1 cellular context compared by ENCODE assay signal in the genomic region with DNA sequence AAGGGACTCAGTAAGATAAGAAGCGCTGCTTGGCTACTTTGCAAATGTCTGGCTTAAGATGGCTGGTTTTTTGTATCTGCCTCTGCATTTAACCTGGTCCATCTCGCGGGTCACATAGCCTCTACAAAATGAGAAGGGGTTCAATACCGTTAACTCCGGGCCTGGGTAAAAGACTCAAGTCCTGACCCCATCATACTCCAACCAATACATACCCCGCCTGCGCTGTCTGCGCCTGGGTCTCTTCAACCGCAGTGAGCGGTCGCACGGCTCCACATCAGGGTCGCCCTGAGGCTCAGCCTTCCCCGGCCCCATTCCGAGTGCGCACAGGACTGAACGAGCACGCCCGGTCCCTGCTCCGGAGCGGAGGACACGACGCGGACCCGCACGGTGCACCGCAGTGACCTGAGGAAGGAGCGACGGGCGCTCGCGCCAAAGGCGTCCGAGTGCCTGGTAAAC.
TF ChIP-seq lines count a peak whose summit lies in the region.

No MANE protein-coding gene starts in this region.

TF ChIP-seq in GM23338, 12 proteins besides CTCF, POLR2A, EP300 and RAD21 (continued from another document):
- no peak for TF ChIP-seq EZH2phosphoT487 (IDR thresholded peaks at IDR 0.05; ENCODE audit: unreplicated experiment)
- no peak for TF ChIP-seq POLR2AphosphoS5 (IDR thresholded peaks at IDR 0.05; ENCODE audit: low read depth)
- TF ChIP-seq, protein P1, sequence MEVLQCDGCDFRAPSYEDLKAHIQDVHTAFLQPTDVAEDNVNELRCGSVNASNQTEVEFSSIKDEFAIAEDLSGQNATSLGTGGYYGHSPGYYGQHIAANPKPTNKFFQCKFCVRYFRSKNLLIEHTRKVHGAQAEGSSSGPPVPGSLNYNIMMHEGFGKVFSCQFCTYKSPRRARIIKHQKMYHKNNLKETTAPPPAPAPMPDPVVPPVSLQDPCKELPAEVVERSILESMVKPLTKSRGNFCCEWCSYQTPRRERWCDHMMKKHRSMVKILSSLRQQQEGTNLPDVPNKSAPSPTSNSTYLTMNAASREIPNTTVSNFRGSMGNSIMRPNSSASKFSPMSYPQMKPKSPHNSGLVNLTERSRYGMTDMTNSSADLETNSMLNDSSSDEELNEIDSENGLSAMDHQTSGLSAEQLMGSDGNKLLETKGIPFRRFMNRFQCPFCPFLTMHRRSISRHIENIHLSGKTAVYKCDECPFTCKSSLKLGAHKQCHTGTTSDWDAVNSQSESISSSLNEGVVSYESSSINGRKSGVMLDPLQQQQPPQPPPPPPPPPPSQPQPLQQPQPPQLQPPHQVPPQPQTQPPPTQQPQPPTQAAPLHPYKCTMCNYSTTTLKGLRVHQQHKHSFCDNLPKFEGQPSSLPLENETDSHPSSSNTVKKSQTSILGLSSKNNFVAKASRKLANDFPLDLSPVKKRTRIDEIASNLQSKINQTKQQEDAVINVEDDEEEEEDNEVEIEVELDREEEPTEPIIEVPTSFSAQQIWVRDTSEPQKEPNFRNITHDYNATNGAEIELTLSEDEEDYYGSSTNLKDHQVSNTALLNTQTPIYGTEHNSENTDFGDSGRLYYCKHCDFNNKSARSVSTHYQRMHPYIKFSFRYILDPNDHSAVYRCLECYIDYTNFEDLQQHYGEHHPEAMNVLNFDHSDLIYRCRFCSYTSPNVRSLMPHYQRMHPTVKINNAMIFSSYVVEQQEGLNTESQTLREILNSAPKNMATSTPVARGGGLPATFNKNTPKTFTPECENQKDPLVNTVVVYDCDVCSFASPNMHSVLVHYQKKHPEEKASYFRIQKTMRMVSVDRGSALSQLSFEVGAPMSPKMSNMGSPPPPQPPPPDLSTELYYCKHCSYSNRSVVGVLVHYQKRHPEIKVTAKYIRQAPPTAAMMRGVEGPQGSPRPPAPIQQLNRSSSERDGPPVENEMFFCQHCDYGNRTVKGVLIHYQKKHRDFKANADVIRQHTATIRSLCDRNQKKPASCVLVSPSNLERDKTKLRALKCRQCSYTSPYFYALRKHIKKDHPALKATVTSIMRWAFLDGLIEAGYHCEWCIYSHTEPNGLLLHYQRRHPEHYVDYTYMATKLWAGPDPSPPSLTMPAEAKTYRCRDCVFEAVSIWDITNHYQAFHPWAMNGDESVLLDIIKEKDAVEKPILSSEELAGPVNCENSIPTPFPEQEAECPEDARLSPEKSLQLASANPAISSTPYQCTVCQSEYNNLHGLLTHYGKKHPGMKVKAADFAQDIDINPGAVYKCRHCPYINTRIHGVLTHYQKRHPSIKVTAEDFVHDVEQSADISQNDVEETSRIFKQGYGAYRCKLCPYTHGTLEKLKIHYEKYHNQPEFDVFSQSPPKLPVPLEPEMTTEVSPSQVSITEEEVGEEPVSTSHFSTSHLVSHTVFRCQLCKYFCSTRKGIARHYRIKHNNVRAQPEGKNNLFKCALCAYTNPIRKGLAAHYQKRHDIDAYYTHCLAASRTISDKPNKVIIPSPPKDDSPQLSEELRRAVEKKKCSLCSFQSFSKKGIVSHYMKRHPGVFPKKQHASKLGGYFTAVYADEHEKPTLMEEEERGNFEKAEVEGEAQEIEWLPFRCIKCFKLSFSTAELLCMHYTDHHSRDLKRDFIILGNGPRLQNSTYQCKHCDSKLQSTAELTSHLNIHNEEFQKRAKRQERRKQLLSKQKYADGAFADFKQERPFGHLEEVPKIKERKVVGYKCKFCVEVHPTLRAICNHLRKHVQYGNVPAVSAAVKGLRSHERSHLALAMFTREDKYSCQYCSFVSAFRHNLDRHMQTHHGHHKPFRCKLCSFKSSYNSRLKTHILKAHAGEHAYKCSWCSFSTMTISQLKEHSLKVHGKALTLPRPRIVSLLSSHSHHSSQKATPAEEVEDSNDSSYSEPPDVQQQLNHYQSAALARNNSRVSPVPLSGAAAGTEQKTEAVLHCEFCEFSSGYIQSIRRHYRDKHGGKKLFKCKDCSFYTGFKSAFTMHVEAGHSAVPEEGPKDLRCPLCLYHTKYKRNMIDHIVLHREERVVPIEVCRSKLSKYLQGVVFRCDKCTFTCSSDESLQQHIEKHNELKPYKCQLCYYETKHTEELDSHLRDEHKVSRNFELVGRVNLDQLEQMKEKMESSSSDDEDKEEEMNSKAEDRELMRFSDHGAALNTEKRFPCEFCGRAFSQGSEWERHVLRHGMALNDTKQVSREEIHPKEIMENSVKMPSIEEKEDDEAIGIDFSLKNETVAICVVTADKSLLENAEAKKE (CRISPR knock-in tag; IDR thresholded peaks at IDR 0.05), result no peak
- no peak for TF ChIP-seq EZH2 (IDR thresholded peaks at IDR 0.05; ENCODE audit: low read depth, unreplicated experiment)
- TF ChIP-seq CREB1 (CRISPR knock-in tag; IDR thresholded peaks at IDR 0.05; ENCODE audit: low read depth), result no peak
- TF ChIP-seq JUNB (IDR thresholded peaks at IDR 0.05; ENCODE audit: unreplicated experiment), result no peak
- TF ChIP-seq NANOG (IDR thresholded peaks at IDR 0.05; ENCODE audit: borderline replicate concordance), result no peak
- no peak for TF ChIP-seq ZNF331 (CRISPR knock-in tag; IDR thresholded peaks at IDR 0.05; ENCODE audit: low read depth)
- no peak for TF ChIP-seq ETS1 (IDR thresholded peaks at IDR 0.05)
TF ChIP-seq in GM23338: peak in this region for 0.
